In the genomic region with DNA sequence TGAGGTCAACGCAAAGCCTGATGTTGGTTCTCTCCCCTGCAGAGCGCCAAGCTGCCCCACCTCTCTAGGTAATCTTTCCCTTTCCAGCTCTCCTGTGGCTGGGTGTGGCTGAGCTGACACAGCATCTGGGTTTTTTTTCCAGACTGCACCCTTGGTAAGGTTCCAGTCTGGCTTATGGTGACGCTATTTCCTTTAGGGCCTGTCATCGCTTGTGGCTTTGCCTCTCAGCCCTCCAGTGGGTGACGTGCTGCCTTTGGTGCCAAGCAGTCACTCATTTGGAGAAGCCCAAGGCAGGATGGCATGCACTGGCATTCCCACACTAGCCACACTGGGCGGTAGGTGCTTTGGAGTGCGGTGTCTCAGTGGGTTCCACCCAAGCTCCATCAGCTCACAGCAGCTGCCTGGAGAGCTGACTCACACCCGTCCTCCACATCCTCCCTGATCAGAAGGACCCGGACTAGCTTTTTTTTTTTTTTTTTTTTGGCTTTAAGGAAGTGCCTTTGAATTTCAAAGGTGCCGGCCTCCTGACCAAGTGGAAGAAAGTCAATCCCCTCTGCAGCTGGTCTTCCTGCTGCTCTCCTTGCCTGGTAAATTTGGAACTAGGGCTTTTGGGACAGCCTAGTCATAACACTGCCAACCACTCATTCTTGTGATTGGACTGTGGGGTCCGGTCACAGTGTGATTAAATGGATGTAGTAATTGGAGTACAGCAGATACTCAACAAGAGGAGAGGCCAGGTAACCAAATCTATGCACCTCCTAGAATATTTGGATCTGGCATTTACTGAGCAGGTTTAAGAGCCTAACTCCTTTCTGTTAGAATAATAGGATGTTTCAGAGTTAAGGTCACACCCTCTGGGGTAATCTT, we compare ENCODE assay signal across 8 cellular contexts.
DNase-seq lines count a peak whose midpoint lies in the region; ATAC-seq and TF ChIP-seq lines count a peak whose summit lies in the region.

No MANE protein-coding gene starts in this region.

- DNase-seq in HS-27A (ENCODE audit: low read depth) (peak; percentile 99), fibroblast of pulmonary artery (ENCODE audit: low read depth) (peak; percentile 80), NCI-H524 treated with DMSO at 0.1 percent for 48 hours (lab: John Stamatoyannopoulos, UW) (no peak), midbrain (lab: John Stamatoyannopoulos, UW) (no peak)
- DNase-seq in activated CD8-positive, alpha-beta memory T cell treated with anti-CD3 and anti-CD28 coated beads for 1 hour (ENCODE audit: extremely low read depth in 1 of 2, low read depth in 1 of 2): peak; percentile 6 to 7
- DNase-seq in stimulated activated CD8-positive, alpha-beta memory T cell treated with anti-CD3 and anti-CD28 coated beads, Interleukin-4, amount 100 ng/mL, for 48 hours: peak; percentile 71

- TF ChIP-seq CTCF in fibroblast of pulmonary artery (IDR thresholded peaks at IDR 0.05; ENCODE audit: low read length, missing control alignments): no peak

- no peak overlapping the region for H3K4me3 ChIP-seq in fibroblast of pulmonary artery (replicated peaks; ENCODE audit: low read depth, low read length)

- ATAC-seq in HG03039 (IDR thresholded peaks at IDR 0.05; ENCODE audit: unreplicated experiment): no peak
- no peak for ATAC-seq in GM19023 (IDR thresholded peaks at IDR 0.05; ENCODE audit: unreplicated experiment)

Comparison
In these comparisons a context has a peak if more than half of its experiments do, and no peak if none do; other contexts are left out.
1. DNase-seq: peak in HS-27A (single experiment), activated CD8-positive, alpha-beta memory T cell treated with anti-CD3 and anti-CD28 coated beads for 1 hour (2 of 2), fibroblast of pulmonary artery (single experiment) and stimulated activated CD8-positive, alpha-beta memory T cell treated with anti-CD3 and anti-CD28 coated beads, Interleukin-4, amount 100 ng/mL, for 48 hours (single experiment); none in NCI-H524 treated with DMSO at 0.1 percent for 48 hours (single experiment) and midbrain (single experiment).